In genomic region chr9:135173066-135173465, GRCh38 we compare ENCODE assay signal across 3 cellular contexts.
"Had no signal": no experiment of that assay in that cellular context is flagged by ENCODE, and none has a peak within 500 bp of the region (broad histone marks: within the 10 kb centered on the region; RNA-seq: fewer than 3 reads in every experiment).

No MANE protein-coding gene starts in this region.

- H3K4me3 ChIP-seq: GM12878 had no signal

- ATAC-seq: GM12878 had no signal

- DNase-seq: GDM1, GF-D8 had no signal
